Comparison of ENCODE assay signal across 16 cellular contexts in the genomic region with DNA sequence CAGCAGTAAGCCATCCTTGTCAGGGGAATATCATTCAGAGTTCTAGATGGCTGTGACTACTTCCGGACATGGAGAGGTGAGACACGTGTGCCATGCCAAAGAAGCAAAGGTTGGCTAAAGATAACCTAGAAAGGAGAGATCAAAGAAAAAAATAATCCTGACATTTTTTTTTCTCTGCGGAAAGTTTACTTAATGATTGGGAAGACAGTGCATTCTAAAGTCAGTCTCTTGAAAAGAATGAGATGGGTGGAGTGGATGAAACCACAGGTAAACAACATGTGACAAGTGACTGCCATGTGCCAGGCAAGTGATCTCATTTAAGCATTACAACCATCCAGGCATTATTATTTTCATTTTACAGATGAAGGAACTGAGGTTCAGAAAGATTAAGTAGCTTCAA.
DNase-seq lines count a peak whose midpoint lies in the region; ATAC-seq and TF ChIP-seq lines count a peak whose summit lies in the region.
"Had no signal": no experiment of that assay in that cellular context is flagged by ENCODE, and none has a peak within 500 bp of the region (broad histone marks: within the 10 kb centered on the region; RNA-seq: fewer than 3 reads in every experiment).

No MANE protein-coding gene starts in this region.

- H3K36me3 ChIP-seq in hepatocyte (replicated peaks; ENCODE audit: insufficient read depth, low read depth): no peaks in the 10 kb centered on the region
- H3K36me3 ChIP-seq: BLaER1 treated with 17β-estradiol and CSF1 and Interleukin-3, amounts not matched to agents 10 nM and 100 nM had no signal

- ATAC-seq in left cardiac atrium: no peak
- ATAC-seq: CD8-positive, alpha-beta T cell; HCT116 had no signal

- no peak overlapping the region for H3K4me3 ChIP-seq in hepatocyte
- H3K4me3 ChIP-seq: BLaER1 treated with 17β-estradiol and CSF1 and Interleukin-3, amounts not matched to agents 10 nM and 100 nM had no signal

- TF ChIP-seq CTCF in hepatocyte (IDR thresholded peaks at IDR 0.05; ENCODE audit: poor library complexity): no peak

- WGBS in hepatocyte (ENCODE audit: low lambda C conversion rate, missing lambda C conversion rate): 71% methylated on average over 3 of the region's 3 CpGs

- no peaks in the 10 kb centered on the region for H3K79me2 ChIP-seq in hepatocyte

- H3K27me3 ChIP-seq in hepatocyte: no peaks in the 10 kb centered on the region
- H3K27me3 ChIP-seq: BLaER1 treated with 17β-estradiol and CSF1 and Interleukin-3, amounts not matched to agents 10 nM and 100 nM had no signal

- H3K27ac ChIP-seq in hepatocyte: no peak overlapping the region
- H3K27ac ChIP-seq: BLaER1 treated with 17β-estradiol and CSF1 and Interleukin-3, amounts not matched to agents 10 nM and 100 nM had no signal

- H3K4me2 ChIP-seq in hepatocyte: no peak overlapping the region
- H3K4me2 ChIP-seq: BLaER1 treated with 17β-estradiol and CSF1 and Interleukin-3, amounts not matched to agents 10 nM and 100 nM had no signal

- H3K4me1 ChIP-seq in hepatocyte (ENCODE audit: insufficient read depth): no peaks in the 10 kb centered on the region
- H3K4me1 ChIP-seq: BLaER1 treated with 17β-estradiol and CSF1 and Interleukin-3, amounts not matched to agents 10 nM and 100 nM had no signal

- no peak overlapping the region for H2AFZ ChIP-seq in hepatocyte

- DNase-seq in NCI-H510A treated with DMSO at 0.1 percent for 48 hours (lab: John Stamatoyannopoulos, UW) (peak; percentile 25), NCI-H510A (lab: John Stamatoyannopoulos, UW) (no peak), DMS53 treated with DMSO at 0.1 percent for 48 hours (lab: John Stamatoyannopoulos, UW; ENCODE audit: unreplicated experiment) (peak; percentile 40), NCI-H2029 treated with DMSO at 0.1 percent for 48 hours (lab: John Stamatoyannopoulos, UW) (peak; percentile 71), hepatocyte (ENCODE audit: low spot score) (peak; percentile 5), NCI-H2171 treated with DMSO at 0.1 percent for 48 hours (lab: John Stamatoyannopoulos, UW) (no peak), left cardiac atrium (no peak)
- DNase-seq in stimulated activated CD8-positive, alpha-beta memory T cell treated with anti-CD3 and anti-CD28 coated beads, Interleukin-4, amount 100 ng/mL, for 48 hours: no peak
- DNase-seq: CD8-positive, alpha-beta T cell; DMS79 treated with DMSO at 0.1 percent for 48 hours; GF-D8; GOT3; H7; HFFc6 had no signal

- intact Hi-C loops in left cardiac atrium (cut with DNase I): no loop called here

- no peaks in the 10 kb centered on the region for H4K20me1 ChIP-seq in hepatocyte (ENCODE audit: insufficient read depth, poor library complexity, severe bottlenecking)
- H4K20me1 ChIP-seq: BLaER1 treated with 17β-estradiol and CSF1 and Interleukin-3, amounts not matched to agents 10 nM and 100 nM had no signal

- no peaks in the 10 kb centered on the region for H3K9me3 ChIP-seq in hepatocyte (ENCODE audit: low read depth)

- no peaks in the 10 kb centered on the region for H3K9me2 ChIP-seq in hepatocyte (replicated peaks; ENCODE audit: insufficient read depth)

Comparison
In these comparisons a context has a peak if more than half of its experiments do, and no peak if none do; other contexts are left out.
1. DNase-seq: peak in NCI-H510A treated with DMSO at 0.1 percent for 48 hours (single experiment), DMS53 treated with DMSO at 0.1 percent for 48 hours (single experiment), NCI-H2029 treated with DMSO at 0.1 percent for 48 hours (single experiment) and hepatocyte (single experiment); none in NCI-H510A (single experiment), NCI-H2171 treated with DMSO at 0.1 percent for 48 hours (single experiment), stimulated activated CD8-positive, alpha-beta memory T cell treated with anti-CD3 and anti-CD28 coated beads, Interleukin-4, amount 100 ng/mL, for 48 hours (single experiment) and left cardiac atrium (single experiment).